In the genomic region with DNA sequence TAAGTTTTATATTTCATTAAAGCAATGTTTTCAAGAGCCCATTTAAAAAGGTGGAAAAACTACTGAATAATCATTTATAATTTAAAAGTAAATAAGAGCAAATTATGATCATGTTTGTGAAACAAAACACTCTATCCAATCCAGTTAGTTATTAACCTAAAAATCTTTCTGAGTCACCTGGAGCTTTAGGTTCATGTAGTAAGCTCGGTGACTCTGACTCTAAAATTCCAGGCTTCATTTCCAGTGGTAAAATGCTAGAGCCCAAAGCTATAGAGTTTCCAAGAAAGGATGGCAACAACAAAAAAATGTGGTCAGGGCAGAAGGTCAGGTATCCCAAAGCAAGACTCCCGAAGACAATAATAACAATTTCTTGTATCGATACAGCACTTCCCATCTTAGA, we compare ENCODE assay signal across 4 cellular contexts.
"Had no signal": no experiment of that assay in that cellular context is flagged by ENCODE, and none has a peak within 500 bp of the region (broad histone marks: within the 10 kb centered on the region; RNA-seq: fewer than 3 reads in every experiment).

No MANE protein-coding gene starts in this region.

- DNase-seq: H9, HCEC 1CT had no signal

- H3K4me2 ChIP-seq: GM23338 had no signal

- H3K4me3 ChIP-seq: GM23338 had no signal

- H2AFZ ChIP-seq: GM23338 had no signal

- ATAC-seq: GM23338, HepG2 had no signal
